In genomic region chr16:89352091-89352681, GRCh38 we compare ENCODE assay signal across 13 cellular contexts.
A peak's percentile ranks its signal among the peaks of the same experiment; 100 is the strongest.
DNase-seq lines count a peak whose midpoint lies in the region; TF ChIP-seq lines count a peak whose summit lies in the region.
"Had no signal": no experiment of that assay in that cellular context is flagged by ENCODE, and none has a peak within 500 bp of the region (broad histone marks: within the 10 kb centered on the region; RNA-seq: fewer than 3 reads in every experiment).

No MANE protein-coding gene starts in this region.

- H3K27ac Mint-ChIP-seq in T-helper 2 cell treated with Interferon-gamma antibody and Interleukin-4, amounts not matched to agents 5 μg/mL and 100 μg/mL, for 36 hours = peak overlapping the region; percentile 3
- H3K27ac Mint-ChIP-seq in activated T-helper 2 cell treated with anti-CD3 and anti-CD28 coated beads, Interferon-gamma antibody, Interleukin-2, Interleukin-4, amounts not matched to agents 10 μg/mL and 5 μg/mL and 100 μg/mL, durations not matched to agents 14 hours and 24 hours and 36 hours = peak overlapping the region; percentile 61
- H3K27ac Mint-ChIP-seq: activated B cell treated with CpG ODN at 0.5 μM for 24 hours had no signal

- H3K36me3 ChIP-seq in right atrium auricular region = no peaks in the 10 kb centered on the region
- H3K36me3 ChIP-seq in smooth muscle cell (ENCODE audit: low read depth) = no peaks in the 10 kb centered on the region
- H3K36me3 ChIP-seq: ovary had no signal

- H3K4me2 ChIP-seq in smooth muscle cell = no peak overlapping the region

- H3F3A ChIP-seq in smooth muscle cell (ENCODE audit: low read depth) = peaks cover 8% of the 10 kb centered on the region

- H3K4me3 Mint-ChIP-seq in T-helper 2 cell treated with Interferon-gamma antibody and Interleukin-4, amounts not matched to agents 5 μg/mL and 100 μg/mL, for 36 hours = no peak overlapping the region
- no peak overlapping the region for H3K4me3 Mint-ChIP-seq in activated T-helper 2 cell treated with anti-CD3 and anti-CD28 coated beads, Interferon-gamma antibody, Interleukin-2, Interleukin-4, amounts not matched to agents 10 μg/mL and 5 μg/mL and 100 μg/mL, durations not matched to agents 14 hours and 24 hours and 36 hours (ENCODE audit: low read depth)
- H3K4me3 Mint-ChIP-seq: activated B cell treated with CpG ODN at 0.5 μM for 24 hours had no signal

- H3K4me1 Mint-ChIP-seq in T-helper 2 cell treated with Interferon-gamma antibody and Interleukin-4, amounts not matched to agents 5 μg/mL and 100 μg/mL, for 36 hours (ENCODE audit: low read depth) = peaks cover 57% of the 10 kb centered on the region
- H3K4me1 Mint-ChIP-seq in activated T-helper 2 cell treated with anti-CD3 and anti-CD28 coated beads, Interferon-gamma antibody, Interleukin-2, Interleukin-4, amounts not matched to agents 10 μg/mL and 5 μg/mL and 100 μg/mL, durations not matched to agents 14 hours and 24 hours and 36 hours (ENCODE audit: low read depth) = peaks cover 63% of the 10 kb centered on the region

- intact Hi-C loops in activated T-helper 2 cell treated with anti-CD3 and anti-CD28 coated beads, Interferon-gamma antibody, Interleukin-2, Interleukin-4, amounts not matched to agents 10 μg/mL and 5 μg/mL and 100 μg/mL, durations not matched to agents 14 hours and 24 hours and 36 hours (cut with micrococcal nuclease) = no loop called here

- peaks cover 0 to 52% of the 10 kb centered on the region in 2 donors for H3K4me1 ChIP-seq in right atrium auricular region
- no peaks in the 10 kb centered on the region for H3K4me1 ChIP-seq in smooth muscle cell (ENCODE audit: low read depth)

- no peak overlapping the region for H2AFZ ChIP-seq in smooth muscle cell (ENCODE audit: low read depth)

- H3K9ac ChIP-seq in smooth muscle cell (ENCODE audit: low read depth) = no peak overlapping the region

- H3K27me3 ChIP-seq in right atrium auricular region = no peaks in the 10 kb centered on the region
- no peaks in the 10 kb centered on the region for H3K27me3 ChIP-seq in smooth muscle cell (ENCODE audit: low read depth)
- H3K27me3 ChIP-seq: ovary had no signal

- H3K4me3 ChIP-seq in right atrium auricular region = no peak overlapping the region
- no peak overlapping the region for H3K4me3 ChIP-seq in smooth muscle cell
- H3K4me3 ChIP-seq: ovary had no signal

- DNase-seq in T-helper 2 cell treated with Interferon-gamma antibody and Interleukin-4, amounts not matched to agents 5 μg/mL and 100 μg/mL, for 36 hours (ENCODE audit: low spot score) = no peak
- DNase-seq in T-helper 2 cell = no peak
- no peak for DNase-seq in activated T-helper 2 cell treated with anti-CD3 and anti-CD28 coated beads, Interferon-gamma antibody, Interleukin-2, Interleukin-4, amounts not matched to agents 10 μg/mL and 5 μg/mL and 100 μg/mL, durations not matched to agents 14 hours and 24 hours and 36 hours (ENCODE audit: low spot score)
- DNase-seq in right atrium auricular region (ENCODE audit: low spot score) = no peak
- no peak for DNase-seq in smooth muscle cell (lab: John Stamatoyannopoulos, UW; ENCODE audit: unreplicated experiment)
- DNase-seq in germinal center (ENCODE audit: low spot score) = no peak
- no peak for DNase-seq in NCI-H82 treated with DMSO at 0.1 percent for 48 hours (lab: John Stamatoyannopoulos, UW; ENCODE audit: unreplicated experiment)
- no peak for DNase-seq in DMS53 treated with DMSO at 0.1 percent for 48 hours (lab: John Stamatoyannopoulos, UW; ENCODE audit: unreplicated experiment)
- DNase-seq: activated B cell treated with CpG ODN at 0.5 μM for 24 hours; kidney glomerular epithelial cell; NCI-H510A; stimulated activated naive CD4-positive, alpha-beta T cell had no signal

- H3K79me2 ChIP-seq in smooth muscle cell (ENCODE audit: low read depth) = peaks cover 100% of the 10 kb centered on the region

- TF ChIP-seq CTCF in right atrium auricular region (IDR thresholded peaks at IDR 0.05) = no peak
- no peak for TF ChIP-seq CTCF in smooth muscle cell (IDR thresholded peaks at IDR 0.05; ENCODE audit: borderline replicate concordance, insufficient read depth, poor library complexity, severe bottlenecking)

- 84% methylated on average over 13 of the region's 13 CpGs for WGBS in smooth muscle cell (ENCODE audit: low lambda C conversion rate)

- peaks cover 15% of the 10 kb centered on the region for H3K36me3 Mint-ChIP-seq in T-helper 2 cell treated with Interferon-gamma antibody and Interleukin-4, amounts not matched to agents 5 μg/mL and 100 μg/mL, for 36 hours (ENCODE audit: low read depth)
- peaks cover 34% of the 10 kb centered on the region for H3K36me3 Mint-ChIP-seq in activated T-helper 2 cell treated with anti-CD3 and anti-CD28 coated beads, Interferon-gamma antibody, Interleukin-2, Interleukin-4, amounts not matched to agents 10 μg/mL and 5 μg/mL and 100 μg/mL, durations not matched to agents 14 hours and 24 hours and 36 hours (ENCODE audit: low read depth)

- H3K9me3 Mint-ChIP-seq in T-helper 2 cell treated with Interferon-gamma antibody and Interleukin-4, amounts not matched to agents 5 μg/mL and 100 μg/mL, for 36 hours = no peaks in the 10 kb centered on the region
- no peaks in the 10 kb centered on the region for H3K9me3 Mint-ChIP-seq in activated T-helper 2 cell treated with anti-CD3 and anti-CD28 coated beads, Interferon-gamma antibody, Interleukin-2, Interleukin-4, amounts not matched to agents 10 μg/mL and 5 μg/mL and 100 μg/mL, durations not matched to agents 14 hours and 24 hours and 36 hours
- H3K9me3 Mint-ChIP-seq: activated B cell treated with CpG ODN at 0.5 μM for 24 hours had no signal

- H4K20me1 ChIP-seq in smooth muscle cell (ENCODE audit: low read depth) = peaks cover 100% of the 10 kb centered on the region

- no peaks in the 10 kb centered on the region for H3K27me3 Mint-ChIP-seq in T-helper 2 cell treated with Interferon-gamma antibody and Interleukin-4, amounts not matched to agents 5 μg/mL and 100 μg/mL, for 36 hours (ENCODE audit: low read depth)
- no peaks in the 10 kb centered on the region for H3K27me3 Mint-ChIP-seq in activated T-helper 2 cell treated with anti-CD3 and anti-CD28 coated beads, Interferon-gamma antibody, Interleukin-2, Interleukin-4, amounts not matched to agents 10 μg/mL and 5 μg/mL and 100 μg/mL, durations not matched to agents 14 hours and 24 hours and 36 hours (ENCODE audit: low read depth)
- H3K27me3 Mint-ChIP-seq: activated B cell treated with CpG ODN at 0.5 μM for 24 hours had no signal

- H3K9me3 ChIP-seq in right atrium auricular region = no peaks in the 10 kb centered on the region
- H3K9me3 ChIP-seq in smooth muscle cell (replicated peaks; ENCODE audit: low read depth) = no peaks in the 10 kb centered on the region
- H3K9me3 ChIP-seq: ovary had no signal

- peak overlapping the region; percentile 60 to 73 for H3K27ac ChIP-seq in right atrium auricular region
- peak overlapping the region; percentile 47 for H3K27ac ChIP-seq in smooth muscle cell (ENCODE audit: low read depth)
- H3K27ac ChIP-seq: ovary had no signal
